ENCODE assay signal across 1 cellular context in genomic region chr12:117032593-117033381, GRCh38.
TF ChIP-seq lines count a peak whose summit lies in the region.

No MANE protein-coding gene starts in this region.

TF ChIP-seq in HCT116, 20 proteins besides CTCF, POLR2A, EP300 and RAD21 (continued from another document):
- TF ChIP-seq ZBTB33 (IDR thresholded peaks at IDR 0.05; ENCODE audit: extremely low read depth, insufficient replicate concordance, low read length) (no peak), SIN3A (IDR thresholded peaks at IDR 0.05; ENCODE audit: low read depth) (no peak)
